In genomic region chr12:8996682-8997405, GRCh38 we compare ENCODE assay signal across 9 cellular contexts. TPM values are rescaled to one million over a fixed set of nuclear protein-coding genes. Genes with fewer than 3 reads are reported as not detected.
DNase-seq lines count a peak whose midpoint lies in the region; ATAC-seq lines count a peak whose summit lies in the region.
"Had no signal": no experiment of that assay in that cellular context is flagged by ENCODE, and none has a peak within 500 bp of the region (broad histone marks: within the 10 kb centered on the region; RNA-seq: fewer than 3 reads in every experiment).

No MANE protein-coding gene starts in this region.

- peak; percentile 88 for ATAC-seq in GM19328 (IDR thresholded peaks at IDR 0.05; ENCODE audit: unreplicated experiment)
- ATAC-seq in HG03139 (IDR thresholded peaks at IDR 0.05; ENCODE audit: unreplicated experiment) = peak; percentile 96
- ATAC-seq: HCT116 had no signal

- no peak overlapping the region for H3K4me3 Mint-ChIP-seq in activated T-helper 1 cell treated with anti-CD3 and anti-CD28 coated beads, Interleukin-12 subunit alpha, Interleukin-12 subunit beta, Interleukin-2, Interleukin-4 antibody, amounts not matched to agents 30 ng/mL and 10 ng/mL and 1 ng/mL, durations not matched to agents 14 hours and 24 hours and 36 hours

- no peak overlapping the region for H3K27ac Mint-ChIP-seq in activated T-helper 1 cell treated with anti-CD3 and anti-CD28 coated beads, Interleukin-12 subunit alpha, Interleukin-12 subunit beta, Interleukin-2, Interleukin-4 antibody, amounts not matched to agents 30 ng/mL and 10 ng/mL and 1 ng/mL, durations not matched to agents 14 hours and 24 hours and 36 hours

- intact Hi-C loops in activated T-helper 1 cell treated with anti-CD3 and anti-CD28 coated beads, Interleukin-12 subunit alpha, Interleukin-12 subunit beta, Interleukin-2, Interleukin-4 antibody, amounts not matched to agents 30 ng/mL and 10 ng/mL and 1 ng/mL, durations not matched to agents 14 hours and 24 hours and 36 hours (cut with micrococcal nuclease) = loop anchor here (1.0 to 10.0 kb wide), 7 partner anchors 10 to 504 kb away; no protein-coding TSS in a partner anchor

- peaks cover 14% of the 10 kb centered on the region for H3K27me3 Mint-ChIP-seq in activated T-helper 1 cell treated with anti-CD3 and anti-CD28 coated beads, Interleukin-12 subunit alpha, Interleukin-12 subunit beta, Interleukin-2, Interleukin-4 antibody, amounts not matched to agents 30 ng/mL and 10 ng/mL and 1 ng/mL, durations not matched to agents 14 hours and 24 hours and 36 hours (ENCODE audit: insufficient read depth)

- H3K36me3 Mint-ChIP-seq in activated T-helper 1 cell treated with anti-CD3 and anti-CD28 coated beads, Interleukin-12 subunit alpha, Interleukin-12 subunit beta, Interleukin-2, Interleukin-4 antibody, amounts not matched to agents 30 ng/mL and 10 ng/mL and 1 ng/mL, durations not matched to agents 14 hours and 24 hours and 36 hours (ENCODE audit: low read depth) = peaks cover 4% of the 10 kb centered on the region

- H3K9me3 Mint-ChIP-seq in activated T-helper 1 cell treated with anti-CD3 and anti-CD28 coated beads, Interleukin-12 subunit alpha, Interleukin-12 subunit beta, Interleukin-2, Interleukin-4 antibody, amounts not matched to agents 30 ng/mL and 10 ng/mL and 1 ng/mL, durations not matched to agents 14 hours and 24 hours and 36 hours = no peaks in the 10 kb centered on the region

- DNase-seq in Caki2 (ENCODE audit: low read depth) (peak; percentile 11), pons (ENCODE audit: low spot score) (peak; percentile 2), germinal center (ENCODE audit: low spot score) (no peak), cortex of kidney (lab: John Stamatoyannopoulos, UW) (no peak), hypothalamus (lab: John Stamatoyannopoulos, UW) (no peak)
- DNase-seq in activated T-helper 1 cell treated with anti-CD3 and anti-CD28 coated beads, Interleukin-12 subunit alpha, Interleukin-12 subunit beta, Interleukin-2, Interleukin-4 antibody, amounts not matched to agents 30 ng/mL and 10 ng/mL and 1 ng/mL, durations not matched to agents 14 hours and 24 hours and 36 hours (ENCODE audit: low spot score) = peak; percentile 6

- in situ Hi-C loops in Caki2 (cut with HindIII; ENCODE audit: low pct_unique_long_range_greater_than_20kb, low sequenced_read_pairs) = no loop called here

- H3K4me1 Mint-ChIP-seq in activated T-helper 1 cell treated with anti-CD3 and anti-CD28 coated beads, Interleukin-12 subunit alpha, Interleukin-12 subunit beta, Interleukin-2, Interleukin-4 antibody, amounts not matched to agents 30 ng/mL and 10 ng/mL and 1 ng/mL, durations not matched to agents 14 hours and 24 hours and 36 hours (ENCODE audit: low read depth) = peaks cover 23% of the 10 kb centered on the region

RNA-seq across cellular contexts. Expression of gene KLRG1, which starts 7.5 kb away (rescaled TPM):
- total RNA-seq in Caki2 (2014; rRNA removed; shearing (Covaris generic); ENCODE audit: low replicate concordance) = 1.0 and 4.2 TPM in 2 replicates
- 0.69 and 1.4 TPM in 2 replicates for total RNA-seq in activated T-helper 1 cell treated with anti-CD3 and anti-CD28 coated beads, Interleukin-12 subunit alpha, Interleukin-12 subunit beta, Interleukin-2, Interleukin-4 antibody, amounts not matched to agents 30 ng/mL and 10 ng/mL and 1 ng/mL, durations not matched to agents 14 hours and 24 hours and 36 hours

RNA-seq across cellular contexts. Expression of gene M6PR, which starts 47.4 kb away (rescaled TPM):
- total RNA-seq in Caki2 (2014; rRNA removed; shearing (Covaris generic); ENCODE audit: low replicate concordance) = 157 and 179 TPM in 2 replicates
- 179 and 192 TPM in 2 replicates for total RNA-seq in activated T-helper 1 cell treated with anti-CD3 and anti-CD28 coated beads, Interleukin-12 subunit alpha, Interleukin-12 subunit beta, Interleukin-2, Interleukin-4 antibody, amounts not matched to agents 30 ng/mL and 10 ng/mL and 1 ng/mL, durations not matched to agents 14 hours and 24 hours and 36 hours

Comparison
In these comparisons a context has a peak if more than half of its experiments do, and no peak if none do; other contexts are left out.
1. DNase-seq: peak in Caki2 (single experiment), activated T-helper 1 cell treated with anti-CD3 and anti-CD28 coated beads, Interleukin-12 subunit alpha, Interleukin-12 subunit beta, Interleukin-2, Interleukin-4 antibody, amounts not matched to agents 30 ng/mL and 10 ng/mL and 1 ng/mL, durations not matched to agents 14 hours and 24 hours and 36 hours (single experiment) and pons (single experiment); none in germinal center (single experiment), cortex of kidney (single experiment) and hypothalamus (0 of 51).